In genomic region chr13:51730927-51731326, GRCh38 we compare ENCODE assay signal across 16 cellular contexts.
A peak's percentile ranks its signal among the peaks of the same experiment; 100 is the strongest.
DNase-seq lines count a peak whose midpoint lies in the region; ATAC-seq and TF ChIP-seq lines count a peak whose summit lies in the region.
"Had no signal": no experiment of that assay in that cellular context is flagged by ENCODE, and none has a peak within 500 bp of the region (broad histone marks: within the 10 kb centered on the region; RNA-seq: fewer than 3 reads in every experiment).

No MANE protein-coding gene starts in this region.

- H2AFZ ChIP-seq in PC-3 (ENCODE audit: low read length): no peak overlapping the region
- no peak overlapping the region for H2AFZ ChIP-seq in mammary epithelial cell (ENCODE audit: low read depth, low read length)
- H2AFZ ChIP-seq: GM23338 had no signal

- H3K4me2 ChIP-seq in PC-3 (ENCODE audit: low read length) (no peak overlapping the region), mammary epithelial cell (ENCODE audit: insufficient read depth, low read depth, low read length) (peak overlapping the region; percentile 72)
- H3K4me2 ChIP-seq: BLaER1 treated with 17β-estradiol and CSF1 and Interleukin-3, amounts not matched to agents 10 nM and 100 nM; GM23338; KMS-11 had no signal

- POLR2A ChIA-PET in PC-3 (lab: Charles Lee; ENCODE audit: unreplicated experiment): no interaction called here

- no peaks in the 10 kb centered on the region for H3F3A ChIP-seq in PC-3 (ENCODE audit: low read length, unreplicated experiment)

- no peaks in the 10 kb centered on the region; the same call in 1 of the 2 replicates for H3K36me3 ChIP-seq in PC-3 (ENCODE audit: low read depth, low read length)
- H3K36me3 ChIP-seq in mammary epithelial cell (ENCODE audit: insufficient read depth, low read length): peaks cover 13% of the 10 kb centered on the region
- H3K36me3 ChIP-seq in neutrophil: peaks cover 29% of the 10 kb centered on the region
- no peaks in the 10 kb centered on the region for H3K36me3 ChIP-seq in thoracic aorta
- H3K36me3 ChIP-seq: ovary had no signal

- DNase-seq in PC-3 (no peak), mammary epithelial cell (no peak), thoracic aorta (ENCODE audit: low spot score) (no peak), LoVo (ENCODE audit: low spot score) (no peak), NCI-H510A (lab: John Stamatoyannopoulos, UW) (no peak)
- DNase-seq: activated CD4-positive, CD25-positive, alpha-beta regulatory T cell treated with anti-CD3 and anti-CD28 coated beads, Interleukin-2, amount 50 U/mL, for 72 hours; activated CD8-positive, alpha-beta memory T cell treated with anti-CD3 and anti-CD28 coated beads, Interleukin-2, amount 50 U/mL, for 4 hours; DMS 273 treated with DMSO at 0.1 percent for 48 hours; ovary; stimulated activated CD4-positive, alpha-beta T cell treated with anti-CD3 and anti-CD28 coated beads, Interleukin-15, amount 100 ng/mL, for 24 hours had no signal

- H3K27me3 ChIP-seq in PC-3 (ENCODE audit: low read length): no peaks in the 10 kb centered on the region
- no peaks in the 10 kb centered on the region for H3K27me3 ChIP-seq in mammary epithelial cell (ENCODE audit: insufficient read depth, low read length)
- H3K27me3 ChIP-seq in neutrophil: no peaks in the 10 kb centered on the region
- no peaks in the 10 kb centered on the region for H3K27me3 ChIP-seq in thoracic aorta (replicated peaks; ENCODE audit: insufficient read depth)
- H3K27me3 ChIP-seq: BLaER1 treated with 17β-estradiol and CSF1 and Interleukin-3, amounts not matched to agents 10 nM and 100 nM; ovary had no signal

- BruUV-seq in PC-3 (replicated peaks; lab: Mats Ljungman, UMichigan): no TSS peak
- BruUV-seq in mammary epithelial cell (replicated peaks; lab: Mats Ljungman, UMichigan): no TSS peak

- H4K20me1 ChIP-seq in PC-3 (ENCODE audit: low read length) (no peaks in the 10 kb centered on the region), mammary epithelial cell (ENCODE audit: insufficient read depth, low read length) (no peaks in the 10 kb centered on the region)
- H4K20me1 ChIP-seq: BLaER1 treated with 17β-estradiol and CSF1 and Interleukin-3, amounts not matched to agents 10 nM and 100 nM had no signal

- ATAC-seq in PC-3 (no peak), thoracic aorta (ENCODE audit: insufficient number of reproducible peaks, low FRiP score, low read depth) (no peak), GM19455 (IDR thresholded peaks at IDR 0.05; ENCODE audit: unreplicated experiment) (no peak)
- ATAC-seq: GM23338 had no signal

- peaks cover 19% of the 10 kb centered on the region for H3K4me1 ChIP-seq in PC-3 (ENCODE audit: insufficient read depth, low read length)
- peaks cover 33% of the 10 kb centered on the region for H3K4me1 ChIP-seq in mammary epithelial cell (ENCODE audit: insufficient read depth, low read length)
- H3K4me1 ChIP-seq in neutrophil (ENCODE audit: control insufficient read depth in 1 of 2, insufficient read depth in 1 of 2, low read depth in 1 of 2, low read length in 1 of 2): peaks cover 17 to 23% of the 10 kb centered on the region in 2 experiments
- peaks cover 33 to 61% of the 10 kb centered on the region in 2 donors for H3K4me1 ChIP-seq in thoracic aorta (ENCODE audit: control insufficient read depth in 1 of 2, low read depth in 2 of 2)

- intact Hi-C loops in PC-3 (cut with micrococcal nuclease): loop anchor here (2.0 to 5.0 kb wide), 2 partner anchors 146 to 294 kb away; partner anchors contain the start of gene WDFY2
- intact Hi-C loops in mammary epithelial cell (cut with micrococcal nuclease): loop anchor here (2.0 kb wide), 2 partner anchors 146 to 278 kb away; partner anchors contain the start of genes INTS6 and WDFY2

- CTCF ChIA-PET in PC-3 (lab: Charles Lee): no interaction called here
- CTCF ChIA-PET in mammary epithelial cell (lab: Charles Lee; ENCODE audit: low non-redundant PET): no interaction called here

- dilution Hi-C loops in mammary epithelial cell (cut with HindIII; ENCODE audit: low sequenced_read_pairs): no loop called here

- no peak overlapping the region for H3K9ac ChIP-seq in PC-3 (ENCODE audit: low read length)
- no peak overlapping the region for H3K9ac ChIP-seq in mammary epithelial cell (ENCODE audit: insufficient read depth, low read length)
- H3K9ac ChIP-seq: BLaER1 treated with 17β-estradiol and CSF1 and Interleukin-3, amounts not matched to agents 10 nM and 100 nM; KMS-11 had no signal

- no peak overlapping the region for H3K4me3 ChIP-seq in PC-3 (ENCODE audit: low read length)
- no peak overlapping the region for H3K4me3 ChIP-seq in mammary epithelial cell (replicated peaks in 1 of 3; ENCODE audit: insufficient read depth in 1 of 3, low read depth in 2 of 3, low read length in 3 of 3)
- H3K4me3 ChIP-seq in neutrophil (ENCODE audit: low read depth in 1 of 2, low read length in 1 of 2): no peak overlapping the region
- H3K4me3 ChIP-seq in thoracic aorta: no peak overlapping the region
- H3K4me3 ChIP-seq: BLaER1 treated with 17β-estradiol and CSF1 and Interleukin-3, amounts not matched to agents 10 nM and 100 nM; GM23338; ovary had no signal

- no peaks in the 10 kb centered on the region for H3K9me2 ChIP-seq in PC-3 (replicated peaks; ENCODE audit: low read length)

- no peaks in the 10 kb centered on the region for H3K79me2 ChIP-seq in PC-3 (ENCODE audit: low read length)
- H3K79me2 ChIP-seq in mammary epithelial cell (ENCODE audit: insufficient read depth, low read length): peaks cover 10% of the 10 kb centered on the region

- WGBS in mammary epithelial cell (ENCODE audit: low coverage, missing lambda C conversion rate): 100% methylated on average over 1 of the region's 1 CpG

- TF ChIP-seq CTCF in PC-3 (conservative IDR thresholded peaks at IDR 0.05; ENCODE audit: low read depth, low read length) (no peak), mammary epithelial cell (conservative IDR thresholded peaks at IDR 0.05 in 1 of 2, IDR thresholded peaks at IDR 0.05 in 1 of 2; ENCODE audit: extremely low read depth in 1 of 2, insufficient read depth in 1 of 2, low read depth in 1 of 2, low read length in 2 of 2) (no peak), neutrophil (IDR thresholded peaks at IDR 0.05) (no peak), thoracic aorta (IDR thresholded peaks at IDR 0.05) (no peak)

- in situ Hi-C loops in mammary epithelial cell (cut with MboI; ENCODE audit: low sequenced_read_pairs in 2 of 2): no loop called here

- H3K9me3 ChIP-seq in PC-3 (ENCODE audit: low read length) (no peaks in the 10 kb centered on the region), mammary epithelial cell (replicated peaks; ENCODE audit: insufficient read depth, low read length) (no peaks in the 10 kb centered on the region), neutrophil (no peaks in the 10 kb centered on the region), thoracic aorta (no peaks in the 10 kb centered on the region)
- H3K9me3 ChIP-seq: BLaER1 treated with 17β-estradiol and CSF1 and Interleukin-3, amounts not matched to agents 10 nM and 100 nM; ovary had no signal

- peak overlapping the region; percentile 73; the same call in 1 of the 2 replicates for H3K27ac ChIP-seq in PC-3 (ENCODE audit: low read length)
- H3K27ac ChIP-seq in mammary epithelial cell (ENCODE audit: insufficient read depth, low read depth, low read length): peak overlapping the region; percentile 79
- peak overlapping the region; percentile 41 for H3K27ac ChIP-seq in neutrophil
- peak overlapping the region; percentile 90 to 91 for H3K27ac ChIP-seq in thoracic aorta
- H3K27ac ChIP-seq: HL-60, KMS-11 had no signal
